1 cellular context compared by ENCODE assay signal in the genomic region with DNA sequence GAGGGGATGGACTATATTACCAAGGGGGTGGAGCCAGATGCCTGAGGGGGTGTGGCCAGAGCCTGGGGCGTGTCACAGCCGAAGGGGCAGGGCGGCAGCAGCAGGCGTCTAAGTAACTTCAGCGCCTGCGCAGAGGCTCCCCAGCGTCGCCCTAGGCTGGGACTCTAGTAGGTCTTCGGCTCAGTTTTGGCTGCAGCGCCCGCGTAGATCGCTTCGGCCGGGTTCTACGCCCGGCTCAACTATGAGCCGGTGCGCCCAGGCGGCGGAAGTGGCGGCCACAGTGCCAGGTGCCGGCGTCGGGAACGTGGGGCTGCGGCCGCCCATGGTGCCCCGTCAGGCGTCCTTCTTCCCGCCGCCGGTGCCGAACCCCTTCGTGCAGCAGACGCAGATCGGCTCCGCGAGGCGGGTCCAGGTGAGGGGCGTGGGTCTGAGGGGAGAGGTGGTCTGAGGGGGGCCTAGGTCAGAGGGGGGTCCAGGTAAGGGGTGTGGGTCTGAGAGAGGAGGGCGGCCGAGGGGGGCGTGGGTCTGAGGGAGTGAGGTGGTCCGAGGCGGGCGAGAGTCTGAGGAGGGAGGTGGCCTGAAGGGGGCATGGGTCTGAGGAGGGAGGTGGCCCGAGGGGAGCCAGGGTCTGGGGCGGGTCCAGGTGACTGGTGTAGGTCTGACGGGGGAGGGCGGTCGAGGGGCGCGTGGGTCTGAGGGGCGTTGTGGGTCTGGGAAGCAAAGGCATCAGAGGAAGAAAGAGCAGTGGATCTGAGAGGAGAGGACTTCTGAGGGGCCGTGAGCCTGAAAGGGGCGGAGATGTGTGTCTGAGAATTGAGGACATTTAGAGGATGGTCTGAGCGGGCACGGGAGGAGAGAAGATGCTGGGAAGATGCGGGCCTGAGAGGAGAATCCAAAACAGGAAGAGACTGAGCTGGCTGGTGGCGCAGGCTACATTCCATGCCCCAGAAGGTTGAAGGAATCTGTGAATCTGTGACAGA.
TF ChIP-seq lines count a peak whose summit lies in the region.

A gene with protein sequence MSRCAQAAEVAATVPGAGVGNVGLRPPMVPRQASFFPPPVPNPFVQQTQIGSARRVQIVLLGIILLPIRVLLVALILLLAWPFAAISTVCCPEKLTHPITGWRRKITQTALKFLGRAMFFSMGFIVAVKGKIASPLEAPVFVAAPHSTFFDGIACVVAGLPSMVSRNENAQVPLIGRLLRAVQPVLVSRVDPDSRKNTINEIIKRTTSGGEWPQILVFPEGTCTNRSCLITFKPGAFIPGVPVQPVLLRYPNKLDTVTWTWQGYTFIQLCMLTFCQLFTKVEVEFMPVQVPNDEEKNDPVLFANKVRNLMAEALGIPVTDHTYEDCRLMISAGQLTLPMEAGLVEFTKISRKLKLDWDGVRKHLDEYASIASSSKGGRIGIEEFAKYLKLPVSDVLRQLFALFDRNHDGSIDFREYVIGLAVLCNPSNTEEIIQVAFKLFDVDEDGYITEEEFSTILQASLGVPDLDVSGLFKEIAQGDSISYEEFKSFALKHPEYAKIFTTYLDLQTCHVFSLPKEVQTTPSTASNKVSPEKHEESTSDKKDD (plus strand): TSS at position 132 of the 980 bp plus-strand sequence. CDS start 110 bp downstream, at position 242.

TF ChIP-seq in K562, 482 proteins besides CTCF, POLR2A, EP300 and RAD21 (continued from another document):
- no peak for TF ChIP-seq SLC30A9 (CRISPR knock-in tag; IDR thresholded peaks at IDR 0.05)
- TF ChIP-seq, protein P1, sequence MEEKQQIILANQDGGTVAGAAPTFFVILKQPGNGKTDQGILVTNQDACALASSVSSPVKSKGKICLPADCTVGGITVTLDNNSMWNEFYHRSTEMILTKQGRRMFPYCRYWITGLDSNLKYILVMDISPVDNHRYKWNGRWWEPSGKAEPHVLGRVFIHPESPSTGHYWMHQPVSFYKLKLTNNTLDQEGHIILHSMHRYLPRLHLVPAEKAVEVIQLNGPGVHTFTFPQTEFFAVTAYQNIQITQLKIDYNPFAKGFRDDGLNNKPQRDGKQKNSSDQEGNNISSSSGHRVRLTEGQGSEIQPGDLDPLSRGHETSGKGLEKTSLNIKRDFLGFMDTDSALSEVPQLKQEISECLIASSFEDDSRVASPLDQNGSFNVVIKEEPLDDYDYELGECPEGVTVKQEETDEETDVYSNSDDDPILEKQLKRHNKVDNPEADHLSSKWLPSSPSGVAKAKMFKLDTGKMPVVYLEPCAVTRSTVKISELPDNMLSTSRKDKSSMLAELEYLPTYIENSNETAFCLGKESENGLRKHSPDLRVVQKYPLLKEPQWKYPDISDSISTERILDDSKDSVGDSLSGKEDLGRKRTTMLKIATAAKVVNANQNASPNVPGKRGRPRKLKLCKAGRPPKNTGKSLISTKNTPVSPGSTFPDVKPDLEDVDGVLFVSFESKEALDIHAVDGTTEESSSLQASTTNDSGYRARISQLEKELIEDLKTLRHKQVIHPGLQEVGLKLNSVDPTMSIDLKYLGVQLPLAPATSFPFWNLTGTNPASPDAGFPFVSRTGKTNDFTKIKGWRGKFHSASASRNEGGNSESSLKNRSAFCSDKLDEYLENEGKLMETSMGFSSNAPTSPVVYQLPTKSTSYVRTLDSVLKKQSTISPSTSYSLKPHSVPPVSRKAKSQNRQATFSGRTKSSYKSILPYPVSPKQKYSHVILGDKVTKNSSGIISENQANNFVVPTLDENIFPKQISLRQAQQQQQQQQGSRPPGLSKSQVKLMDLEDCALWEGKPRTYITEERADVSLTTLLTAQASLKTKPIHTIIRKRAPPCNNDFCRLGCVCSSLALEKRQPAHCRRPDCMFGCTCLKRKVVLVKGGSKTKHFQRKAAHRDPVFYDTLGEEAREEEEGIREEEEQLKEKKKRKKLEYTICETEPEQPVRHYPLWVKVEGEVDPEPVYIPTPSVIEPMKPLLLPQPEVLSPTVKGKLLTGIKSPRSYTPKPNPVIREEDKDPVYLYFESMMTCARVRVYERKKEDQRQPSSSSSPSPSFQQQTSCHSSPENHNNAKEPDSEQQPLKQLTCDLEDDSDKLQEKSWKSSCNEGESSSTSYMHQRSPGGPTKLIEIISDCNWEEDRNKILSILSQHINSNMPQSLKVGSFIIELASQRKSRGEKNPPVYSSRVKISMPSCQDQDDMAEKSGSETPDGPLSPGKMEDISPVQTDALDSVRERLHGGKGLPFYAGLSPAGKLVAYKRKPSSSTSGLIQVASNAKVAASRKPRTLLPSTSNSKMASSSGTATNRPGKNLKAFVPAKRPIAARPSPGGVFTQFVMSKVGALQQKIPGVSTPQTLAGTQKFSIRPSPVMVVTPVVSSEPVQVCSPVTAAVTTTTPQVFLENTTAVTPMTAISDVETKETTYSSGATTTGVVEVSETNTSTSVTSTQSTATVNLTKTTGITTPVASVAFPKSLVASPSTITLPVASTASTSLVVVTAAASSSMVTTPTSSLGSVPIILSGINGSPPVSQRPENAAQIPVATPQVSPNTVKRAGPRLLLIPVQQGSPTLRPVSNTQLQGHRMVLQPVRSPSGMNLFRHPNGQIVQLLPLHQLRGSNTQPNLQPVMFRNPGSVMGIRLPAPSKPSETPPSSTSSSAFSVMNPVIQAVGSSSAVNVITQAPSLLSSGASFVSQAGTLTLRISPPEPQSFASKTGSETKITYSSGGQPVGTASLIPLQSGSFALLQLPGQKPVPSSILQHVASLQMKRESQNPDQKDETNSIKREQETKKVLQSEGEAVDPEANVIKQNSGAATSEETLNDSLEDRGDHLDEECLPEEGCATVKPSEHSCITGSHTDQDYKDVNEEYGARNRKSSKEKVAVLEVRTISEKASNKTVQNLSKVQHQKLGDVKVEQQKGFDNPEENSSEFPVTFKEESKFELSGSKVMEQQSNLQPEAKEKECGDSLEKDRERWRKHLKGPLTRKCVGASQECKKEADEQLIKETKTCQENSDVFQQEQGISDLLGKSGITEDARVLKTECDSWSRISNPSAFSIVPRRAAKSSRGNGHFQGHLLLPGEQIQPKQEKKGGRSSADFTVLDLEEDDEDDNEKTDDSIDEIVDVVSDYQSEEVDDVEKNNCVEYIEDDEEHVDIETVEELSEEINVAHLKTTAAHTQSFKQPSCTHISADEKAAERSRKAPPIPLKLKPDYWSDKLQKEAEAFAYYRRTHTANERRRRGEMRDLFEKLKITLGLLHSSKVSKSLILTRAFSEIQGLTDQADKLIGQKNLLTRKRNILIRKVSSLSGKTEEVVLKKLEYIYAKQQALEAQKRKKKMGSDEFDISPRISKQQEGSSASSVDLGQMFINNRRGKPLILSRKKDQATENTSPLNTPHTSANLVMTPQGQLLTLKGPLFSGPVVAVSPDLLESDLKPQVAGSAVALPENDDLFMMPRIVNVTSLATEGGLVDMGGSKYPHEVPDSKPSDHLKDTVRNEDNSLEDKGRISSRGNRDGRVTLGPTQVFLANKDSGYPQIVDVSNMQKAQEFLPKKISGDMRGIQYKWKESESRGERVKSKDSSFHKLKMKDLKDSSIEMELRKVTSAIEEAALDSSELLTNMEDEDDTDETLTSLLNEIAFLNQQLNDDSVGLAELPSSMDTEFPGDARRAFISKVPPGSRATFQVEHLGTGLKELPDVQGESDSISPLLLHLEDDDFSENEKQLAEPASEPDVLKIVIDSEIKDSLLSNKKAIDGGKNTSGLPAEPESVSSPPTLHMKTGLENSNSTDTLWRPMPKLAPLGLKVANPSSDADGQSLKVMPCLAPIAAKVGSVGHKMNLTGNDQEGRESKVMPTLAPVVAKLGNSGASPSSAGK (IDR thresholded peaks at IDR 0.05), result peak; percentile 83
- 0 out of 2 replicates have a peak, but pooled peaks have one; percentile 37 for TF ChIP-seq RB1 (IDR thresholded peaks at IDR 0.05; ENCODE audit: low read depth)
- no peak for TF ChIP-seq TAF9B (IDR thresholded peaks at IDR 0.05; ENCODE audit: partially characterized antibody)
- TF ChIP-seq, protein P2, sequence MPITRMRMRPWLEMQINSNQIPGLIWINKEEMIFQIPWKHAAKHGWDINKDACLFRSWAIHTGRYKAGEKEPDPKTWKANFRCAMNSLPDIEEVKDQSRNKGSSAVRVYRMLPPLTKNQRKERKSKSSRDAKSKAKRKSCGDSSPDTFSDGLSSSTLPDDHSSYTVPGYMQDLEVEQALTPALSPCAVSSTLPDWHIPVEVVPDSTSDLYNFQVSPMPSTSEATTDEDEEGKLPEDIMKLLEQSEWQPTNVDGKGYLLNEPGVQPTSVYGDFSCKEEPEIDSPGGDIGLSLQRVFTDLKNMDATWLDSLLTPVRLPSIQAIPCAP (CRISPR knock-in tag; IDR thresholded peaks at IDR 0.05; ENCODE audit: borderline replicate concordance), result no peak
- no peak for TF ChIP-seq ZNF3 (CRISPR knock-in tag; IDR thresholded peaks at IDR 0.05)
- TF ChIP-seq YY1 (IDR thresholded peaks at IDR 0.05; ENCODE audit: borderline replicate concordance in 1 of 3, control insufficient read depth in 1 of 3, extremely low read depth in 1 of 3, insufficient read depth in 3 of 3, insufficient read length in 1 of 3, insufficient replicate concordance in 2 of 3, low read depth in 1 of 3, low read length in 2 of 3), result peak in 1 of 3 experiments; percentile 13
- no peak for TF ChIP-seq NFRKB (IDR thresholded peaks at IDR 0.05; ENCODE audit: low read depth)
- TF ChIP-seq U2AF1 (optimal IDR thresholded peaks at IDR 0.05; ENCODE audit: low read depth, low read length), result no peak
- TF ChIP-seq, protein P3, sequence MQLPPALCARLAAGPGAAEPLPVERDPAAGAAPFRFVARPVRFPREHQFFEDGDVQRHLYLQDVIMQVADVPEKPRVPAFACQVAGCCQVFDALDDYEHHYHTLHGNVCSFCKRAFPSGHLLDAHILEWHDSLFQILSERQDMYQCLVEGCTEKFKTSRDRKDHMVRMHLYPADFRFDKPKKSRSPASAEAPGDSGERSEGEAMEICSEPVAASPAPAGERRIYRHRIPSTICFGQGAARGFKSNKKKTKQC (CRISPR knock-in tag; IDR thresholded peaks at IDR 0.05), result no peak
- no peak for TF ChIP-seq ZBTB17 (CRISPR knock-in tag; IDR thresholded peaks at IDR 0.05)
- TF ChIP-seq ATF7 (IDR thresholded peaks at IDR 0.05), result 0 out of 2 replicates have a peak, but pooled peaks have one; percentile 24
- no peak for TF ChIP-seq TAF7 (tag; IDR thresholded peaks at IDR 0.05)
- TF ChIP-seq, protein P4, sequence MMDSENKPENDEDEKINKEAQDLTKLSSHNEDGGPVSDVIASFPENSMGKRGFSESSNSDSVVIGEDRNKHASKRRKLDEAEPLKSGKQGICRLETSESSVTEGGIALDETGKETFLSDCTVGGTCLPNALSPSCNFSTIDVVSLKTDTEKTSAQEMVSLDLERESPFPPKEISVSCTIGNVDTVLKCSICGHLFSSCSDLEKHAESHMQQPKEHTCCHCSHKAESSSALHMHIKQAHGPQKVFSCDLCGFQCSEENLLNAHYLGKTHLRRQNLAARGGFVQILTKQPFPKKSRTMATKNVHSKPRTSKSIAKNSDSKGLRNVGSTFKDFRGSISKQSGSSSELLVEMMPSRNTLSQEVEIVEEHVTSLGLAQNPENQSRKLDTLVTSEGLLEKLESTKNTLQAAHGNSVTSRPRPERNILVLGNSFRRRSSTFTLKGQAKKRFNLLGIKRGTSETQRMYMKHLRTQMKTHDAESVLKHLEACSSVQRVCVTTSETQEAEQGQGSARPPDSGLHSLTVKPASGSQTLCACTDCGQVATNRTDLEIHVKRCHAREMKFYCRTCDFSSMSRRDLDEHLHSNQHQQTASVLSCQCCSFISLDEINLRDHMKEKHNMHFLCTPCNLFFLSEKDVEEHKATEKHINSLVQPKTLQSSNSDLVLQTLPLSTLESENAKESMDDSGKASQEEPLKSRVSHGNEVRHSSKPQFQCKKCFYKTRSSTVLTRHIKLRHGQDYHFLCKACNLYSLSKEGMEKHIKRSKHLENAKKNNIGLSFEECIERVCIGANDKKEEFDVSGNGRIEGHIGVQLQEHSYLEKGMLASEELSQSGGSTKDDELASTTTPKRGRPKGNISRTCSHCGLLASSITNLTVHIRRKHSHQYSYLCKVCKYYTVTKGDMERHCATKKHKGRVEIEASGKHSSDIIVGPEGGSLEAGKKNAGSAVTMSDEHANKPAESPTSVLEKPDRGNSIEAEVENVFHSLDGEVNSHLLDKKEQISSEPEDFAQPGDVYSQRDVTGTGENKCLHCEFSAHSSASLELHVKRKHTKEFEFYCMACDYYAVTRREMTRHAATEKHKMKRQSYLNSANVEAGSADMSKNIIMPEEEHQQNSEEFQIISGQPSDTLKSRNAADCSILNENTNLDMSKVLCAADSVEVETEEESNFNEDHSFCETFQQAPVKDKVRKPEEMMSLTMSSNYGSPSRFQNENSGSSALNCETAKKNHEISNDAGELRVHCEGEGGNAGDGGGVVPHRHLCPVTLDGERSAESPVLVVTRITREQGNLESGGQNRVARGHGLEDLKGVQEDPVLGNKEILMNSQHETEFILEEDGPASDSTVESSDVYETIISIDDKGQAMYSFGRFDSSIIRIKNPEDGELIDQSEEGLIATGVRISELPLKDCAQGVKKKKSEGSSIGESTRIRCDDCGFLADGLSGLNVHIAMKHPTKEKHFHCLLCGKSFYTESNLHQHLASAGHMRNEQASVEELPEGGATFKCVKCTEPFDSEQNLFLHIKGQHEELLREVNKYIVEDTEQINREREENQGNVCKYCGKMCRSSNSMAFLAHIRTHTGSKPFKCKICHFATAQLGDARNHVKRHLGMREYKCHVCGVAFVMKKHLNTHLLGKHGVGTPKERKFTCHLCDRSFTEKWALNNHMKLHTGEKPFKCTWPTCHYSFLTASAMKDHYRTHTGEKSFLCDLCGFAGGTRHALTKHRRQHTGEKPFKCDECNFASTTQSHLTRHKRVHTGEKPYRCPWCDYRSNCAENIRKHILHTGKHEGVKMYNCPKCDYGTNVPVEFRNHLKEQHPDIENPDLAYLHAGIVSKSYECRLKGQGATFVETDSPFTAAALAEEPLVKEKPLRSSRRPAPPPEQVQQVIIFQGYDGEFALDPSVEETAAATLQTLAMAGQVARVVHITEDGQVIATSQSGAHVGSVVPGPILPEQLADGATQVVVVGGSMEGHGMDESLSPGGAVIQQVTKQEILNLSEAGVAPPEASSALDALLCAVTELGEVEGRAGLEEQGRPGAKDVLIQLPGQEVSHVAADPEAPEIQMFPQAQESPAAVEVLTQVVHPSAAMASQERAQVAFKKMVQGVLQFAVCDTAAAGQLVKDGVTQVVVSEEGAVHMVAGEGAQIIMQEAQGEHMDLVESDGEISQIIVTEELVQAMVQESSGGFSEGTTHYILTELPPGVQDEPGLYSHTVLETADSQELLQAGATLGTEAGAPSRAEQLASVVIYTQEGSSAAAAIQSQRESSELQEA (IDR thresholded peaks at IDR 0.05; ENCODE audit: low read depth), result no peak
- no peak for TF ChIP-seq PYGO2 (tag; IDR thresholded peaks at IDR 0.05)
- TF ChIP-seq RFX5 (IDR thresholded peaks at IDR 0.05; ENCODE audit: low read depth, low read length), result no peak
